In genomic region chr6:137731600-137731959, GRCh38 we compare ENCODE assay signal across 20 cellular contexts.
"Had no signal": no experiment of that assay in that cellular context is flagged by ENCODE, and none has a peak within 500 bp of the region (broad histone marks: within the 10 kb centered on the region; RNA-seq: fewer than 3 reads in every experiment).

No MANE protein-coding gene starts in this region.

- H3K27ac ChIP-seq: coronary artery, right atrium auricular region, suprapubic skin, vagina had no signal

- H3K36me3 ChIP-seq: left lung, right atrium auricular region, suprapubic skin, vagina had no signal

- H3K4me3 Mint-ChIP-seq: activated CD4-positive, alpha-beta memory T cell treated with anti-CD3 and anti-CD28 coated beads, Interleukin-2, amount 10 ng/mL, durations not matched to agents 7 days and 5 days; central memory CD8-positive, alpha-beta T cell; memory B cell; stimulated activated naive CD8-positive, alpha-beta T cell treated with anti-CD3 and anti-CD28 coated beads, Interleukin-15, amount 100 ng/mL, for 72 hours had no signal

- H3K27ac Mint-ChIP-seq: activated CD4-positive, alpha-beta memory T cell treated with anti-CD3 and anti-CD28 coated beads, Interleukin-2, amount 10 ng/mL, durations not matched to agents 7 days and 5 days; activated T-helper 2 cell treated with anti-CD3 and anti-CD28 coated beads, Interferon-gamma antibody, Interleukin-2, Interleukin-4, amounts not matched to agents 10 μg/mL and 5 μg/mL and 100 μg/mL, durations not matched to agents 14 hours and 24 hours and 36 hours; memory B cell; progenitor cell of endocrine pancreas; stimulated activated naive CD8-positive, alpha-beta T cell treated with anti-CD3 and anti-CD28 coated beads, Interleukin-15, amount 100 ng/mL, for 72 hours had no signal

- H3K36me3 Mint-ChIP-seq: memory B cell had no signal

- H3K9me3 Mint-ChIP-seq: activated CD4-positive, alpha-beta memory T cell treated with anti-CD3 and anti-CD28 coated beads, Interleukin-2, amount 10 ng/mL, durations not matched to agents 7 days and 5 days; activated T-helper 2 cell treated with anti-CD3 and anti-CD28 coated beads, Interferon-gamma antibody, Interleukin-2, Interleukin-4, amounts not matched to agents 10 μg/mL and 5 μg/mL and 100 μg/mL, durations not matched to agents 14 hours and 24 hours and 36 hours; central memory CD8-positive, alpha-beta T cell; memory B cell; stimulated activated naive CD8-positive, alpha-beta T cell treated with anti-CD3 and anti-CD28 coated beads, Interleukin-15, amount 100 ng/mL, for 72 hours had no signal

- H3K4me3 ChIP-seq: coronary artery, left lung, right atrium auricular region, skin epidermis, suprapubic skin, vagina had no signal

- DNase-seq: activated CD4-positive, alpha-beta memory T cell treated with anti-CD3 and anti-CD28 coated beads, Interleukin-2, amount 10 ng/mL, durations not matched to agents 7 days and 5 days; activated CD4-positive, alpha-beta T cell treated with anti-CD3 and anti-CD28 coated beads for 48 hours; activated CD4-positive, CD25-positive, alpha-beta regulatory T cell; activated naive CD4-positive, alpha-beta T cell treated with Interleukin-2 at 50 U/mL for 16 hours; activated T-cell treated with anti-CD3 and anti-CD28 coated beads, Interleukin-2, amount 50 U/mL, for 1 hour; anterior cingulate cortex; head of caudate nucleus; left lung; stimulated activated CD4-positive, alpha-beta T cell treated with anti-CD3 and anti-CD28 coated beads, Interleukin-4, amount 100 ng/mL, for 1 hour; stimulated activated naive CD8-positive, alpha-beta T cell treated with anti-CD3 and anti-CD28 coated beads, Interleukin-15, amount 100 ng/mL, for 72 hours; T-helper 9 cell had no signal

- H3K27me3 ChIP-seq: left lung, right atrium auricular region, suprapubic skin, vagina had no signal

- ATAC-seq: stimulated activated naive CD8-positive, alpha-beta T cell treated with anti-CD3 and anti-CD28 coated beads, Interleukin-15, amount 100 ng/mL, for 72 hours had no signal

- H3K9me3 ChIP-seq: left lung, right atrium auricular region, suprapubic skin, vagina had no signal
